8 cellular contexts compared by ENCODE assay signal in genomic region chr7:128841961-128842673, GRCh38. TPM values are rescaled to one million over a fixed set of nuclear protein-coding genes. Genes with fewer than 3 reads are reported as not detected.
DNase-seq lines count a peak whose midpoint lies in the region; ATAC-seq and TF ChIP-seq lines count a peak whose summit lies in the region.

No MANE protein-coding gene starts in this region.

- no peak overlapping the region for H2AK5ac ChIP-seq in mesenchymal stem cell (ENCODE audit: low read length, severe bottlenecking)

- no peak overlapping the region for H3K4ac ChIP-seq in mesenchymal stem cell (ENCODE audit: low read depth in 1 of 2, low read length in 2 of 2)

- no peak overlapping the region for H2BK15ac ChIP-seq in mesenchymal stem cell (ENCODE audit: low read depth, poor library complexity, severe bottlenecking)

- H3K27me3 ChIP-seq in CD4-positive, CD25-positive, alpha-beta regulatory T cell (ENCODE audit: control insufficient read depth, insufficient read depth, low read length), result no peaks in the 10 kb centered on the region
- H3K27me3 ChIP-seq in WERI-Rb-1 (ENCODE audit: insufficient read depth, low read depth, severe bottlenecking), result no peaks in the 10 kb centered on the region
- no peaks in the 10 kb centered on the region for H3K27me3 ChIP-seq in mesenchymal stem cell (ENCODE audit: control insufficient read depth in 1 of 2, insufficient read depth in 1 of 2, low read length in 2 of 2)

- no peak overlapping the region for H3K4me2 ChIP-seq in mesenchymal stem cell (ENCODE audit: low read length, poor library complexity, severe bottlenecking)

- H3K27me3 Mint-ChIP-seq in CD4-positive, CD25-positive, alpha-beta regulatory T cell, result no peaks in the 10 kb centered on the region

- H3K4me1 ChIP-seq in CD4-positive, CD25-positive, alpha-beta regulatory T cell (ENCODE audit: control insufficient read depth, insufficient read depth, low read length, poor library complexity, severe bottlenecking), result peaks cover 3% of the 10 kb centered on the region
- H3K4me1 ChIP-seq in mesenchymal stem cell (ENCODE audit: control insufficient read depth, insufficient read depth, low read depth, low read length), result no peaks in the 10 kb centered on the region

- no peak overlapping the region for H3K4me3 ChIP-seq in CD4-positive, CD25-positive, alpha-beta regulatory T cell (ENCODE audit: low read depth, low read length)
- H3K4me3 ChIP-seq in WERI-Rb-1 (ENCODE audit: low read depth, low read length), result no peak overlapping the region
- H3K4me3 ChIP-seq in choroid plexus epithelial cell (ENCODE audit: low read depth, low read length), result no peak overlapping the region
- H3K4me3 ChIP-seq in mesenchymal stem cell (ENCODE audit: insufficient read depth in 1 of 2, low read depth in 1 of 2, low read length in 2 of 2), result no peak overlapping the region

- H2BK120ac ChIP-seq in mesenchymal stem cell (ENCODE audit: low read depth, low read length), result no peak overlapping the region

- H3K9me3 ChIP-seq in CD4-positive, CD25-positive, alpha-beta regulatory T cell (ENCODE audit: control insufficient read depth in 2 of 2, low read length in 2 of 2), result no peaks in the 10 kb centered on the region
- no peaks in the 10 kb centered on the region for H3K9me3 ChIP-seq in WERI-Rb-1 (ENCODE audit: severe bottlenecking)
- H3K9me3 ChIP-seq in mesenchymal stem cell (ENCODE audit: control insufficient read depth, low read length), result no peaks in the 10 kb centered on the region

- no peak overlapping the region for H3K23ac ChIP-seq in mesenchymal stem cell (ENCODE audit: low read length in 2 of 2)

- H2BK5ac ChIP-seq in mesenchymal stem cell (ENCODE audit: low read depth, low read length, poor library complexity, severe bottlenecking), result no peak overlapping the region

- H3K9me3 Mint-ChIP-seq in CD4-positive, CD25-positive, alpha-beta regulatory T cell, result no peaks in the 10 kb centered on the region

- no peak overlapping the region for H2BK12ac ChIP-seq in mesenchymal stem cell (ENCODE audit: low read length in 2 of 2)

- H3K4me1 Mint-ChIP-seq in CD4-positive, CD25-positive, alpha-beta regulatory T cell, result peaks cover 0 to 3% (median 0%) of the 10 kb centered on the region in 4 donors

- H3K4me3 Mint-ChIP-seq in CD4-positive, CD25-positive, alpha-beta regulatory T cell, result no peak overlapping the region

- peak; percentile 92 for TF ChIP-seq CTCF in WERI-Rb-1 (IDR thresholded peaks at IDR 0.05; ENCODE audit: low read depth, low read length)
- TF ChIP-seq CTCF in choroid plexus epithelial cell (conservative IDR thresholded peaks at IDR 0.05; ENCODE audit: low read depth, low read length), result peak; percentile 80

- no peak overlapping the region for H3K9ac ChIP-seq in mesenchymal stem cell (ENCODE audit: low read length)

- peak; percentile 41 to 50 for ATAC-seq in CD4-positive, CD25-positive, alpha-beta regulatory T cell (ENCODE audit: low read depth in 2 of 2)
- no peak for ATAC-seq in HG02885 (IDR thresholded peaks at IDR 0.05; ENCODE audit: poor library complexity, unreplicated experiment)

- no peaks in the 10 kb centered on the region for H3K36me3 ChIP-seq in CD4-positive, CD25-positive, alpha-beta regulatory T cell (ENCODE audit: control insufficient read depth, insufficient read depth, low read length)
- H3K36me3 ChIP-seq in WERI-Rb-1 (no peaks in the 10 kb centered on the region), mesenchymal stem cell (ENCODE audit: control insufficient read depth in 1 of 2, insufficient read depth in 2 of 2, low read depth in 1 of 2, low read length in 2 of 2) (peaks cover 97 to 99% of the 10 kb centered on the region in 2 experiments)

- H3K27ac ChIP-seq in CD4-positive, CD25-positive, alpha-beta regulatory T cell (ENCODE audit: insufficient read depth, low read length, poor library complexity, severe bottlenecking), result no peak overlapping the region
- H3K27ac ChIP-seq in WERI-Rb-1 (no peak overlapping the region; the same call in 1 of the 2 replicates), mesenchymal stem cell (ENCODE audit: low read length, poor library complexity, severe bottlenecking) (no peak overlapping the region)

- H3K79me1 ChIP-seq in mesenchymal stem cell (replicated peaks; ENCODE audit: low read length, poor library complexity, severe bottlenecking), result peaks cover 39% of the 10 kb centered on the region

- H3K27ac Mint-ChIP-seq in CD4-positive, CD25-positive, alpha-beta regulatory T cell, result no peak overlapping the region

- H3K18ac ChIP-seq in mesenchymal stem cell (ENCODE audit: low read depth in 1 of 2, low read length in 2 of 2), result no peak overlapping the region

- 87% methylated on average over 32 of the region's 35 CpGs for WGBS in mesenchymal stem cell

- H3K14ac ChIP-seq in mesenchymal stem cell (ENCODE audit: low read length in 2 of 2), result no peak overlapping the region

- DNase-seq in CD4-positive, CD25-positive, alpha-beta regulatory T cell, result peak; percentile 34 to 57 (median 37)
- DNase-seq in HT-29 (ENCODE audit: low spot score) (peak; percentile 58), WERI-Rb-1 (peak; percentile 70), choroid plexus epithelial cell (ENCODE audit: low read depth) (peak; percentile 35), mesenchymal stem cell (peak; percentile 51), NCI-H2171 (lab: John Stamatoyannopoulos, UW) (no peak)
- DNase-seq in stimulated activated naive CD4-positive, alpha-beta T cell treated with Interleukin-2 at 50 U/mL for 16 hours (lab: John Stamatoyannopoulos, UW), result peak; percentile 42

- no peaks in the 10 kb centered on the region for H3K36me3 Mint-ChIP-seq in CD4-positive, CD25-positive, alpha-beta regulatory T cell

- peak overlapping the region; percentile 27 for H4K8ac ChIP-seq in mesenchymal stem cell (ENCODE audit: low read length)

- H4K91ac ChIP-seq in mesenchymal stem cell (ENCODE audit: low read length), result no peak overlapping the region

- H2AFZ ChIP-seq in mesenchymal stem cell (ENCODE audit: low read depth, low read length), result no peak overlapping the region

RNA-seq across cellular contexts. Expression of gene FLNC, which starts 11.9 kb away (rescaled TPM):
- not detected for total RNA-seq in CD4-positive, CD25-positive, alpha-beta regulatory T cell
- not detected for polyA plus RNA-seq in CD4-positive, CD25-positive, alpha-beta regulatory T cell
- 0.03 and 0.05 TPM in 2 replicates for total RNA-seq in HT-29 (2014; rRNA removed; shearing (Covaris generic))
- polyA plus RNA-seq in mesenchymal stem cell (2013, experiment 1 of 2), result 25.9 TPM
- polyA plus RNA-seq in mesenchymal stem cell (2013, experiment 2 of 2), result 23.7 TPM

RNA-seq across cellular contexts. Expression of gene ATP6V1F, which starts 20.5 kb away (rescaled TPM):
- total RNA-seq in CD4-positive, CD25-positive, alpha-beta regulatory T cell, result 67.9 TPM
- polyA plus RNA-seq in CD4-positive, CD25-positive, alpha-beta regulatory T cell, result 100 to 1,000 TPM; 306 to 361 (median 340) TPM
- 94.9 and 128 TPM in 2 replicates for total RNA-seq in HT-29 (2014; rRNA removed; shearing (Covaris generic))
- 413 TPM for polyA plus RNA-seq in mesenchymal stem cell (2013, experiment 1 of 2)
- 407 TPM for polyA plus RNA-seq in mesenchymal stem cell (2013, experiment 2 of 2)

RNA-seq across cellular contexts. Expression of gene CCDC136, which starts 50.3 kb away (rescaled TPM):
- 14.1 TPM for total RNA-seq in CD4-positive, CD25-positive, alpha-beta regulatory T cell
- polyA plus RNA-seq in CD4-positive, CD25-positive, alpha-beta regulatory T cell, result 1 to 10 TPM in 2 of 4 donors, under 1 TPM in 2; 0.48 to 2.9 (median 1.1) TPM
- total RNA-seq in HT-29 (2014; rRNA removed; shearing (Covaris generic)), result not detected in 2 replicates
- polyA plus RNA-seq in mesenchymal stem cell (2013, experiment 1 of 2), result 2.2 TPM
- polyA plus RNA-seq in mesenchymal stem cell (2013, experiment 2 of 2), result 1.4 TPM

Comparison
In these comparisons a context has a peak if more than half of its experiments do, and no peak if none do; other contexts are left out.
1. RNA of gene CCDC136, which starts 50.3 kb away (total RNA-seq): 14.1 TPM in CD4-positive, CD25-positive, alpha-beta regulatory T cell (single experiment); not detected in HT-29; every median in the first group is over 10 times any median in the second.